In genomic region chr2:73823916-73824523, GRCh38 we compare ENCODE assay signal across 8 cellular contexts. TPM values are rescaled to one million over a fixed set of nuclear protein-coding genes. Genes with fewer than 3 reads are reported as not detected.
DNase-seq lines count a peak whose midpoint lies in the region; ATAC-seq and TF ChIP-seq lines count a peak whose summit lies in the region.

No MANE protein-coding gene starts in this region.

- H3K27ac ChIP-seq in A673 (ENCODE audit: low read depth, low read length, poor library complexity, severe bottlenecking): no peak overlapping the region
- H3K27ac ChIP-seq in esophagus squamous epithelium: no peak overlapping the region
- H3K27ac ChIP-seq in osteoblast (ENCODE audit: low read depth, low read length): no peak overlapping the region

- intact Hi-C loops in A673 (cut with micrococcal nuclease; ENCODE audit: unreplicated experiment) (loop anchor here (1.0 kb wide), 1 partner anchor 511 kb away; no protein-coding TSS in a partner anchor), esophagus squamous epithelium (cut with DNase I) (loop anchor here (10.0 kb wide), 2 partner anchors 171 to 321 kb away; partner anchors contain the start of gene BOLA3)

- no peak overlapping the region for H3K4me2 ChIP-seq in osteoblast (ENCODE audit: insufficient read depth, low read length)

- H3K4me3 ChIP-seq in A673 (ENCODE audit: low read depth, low read length, poor library complexity, severe bottlenecking) (no peak overlapping the region), esophagus squamous epithelium (no peak overlapping the region), osteoblast (ENCODE audit: insufficient read depth, low read length) (no peak overlapping the region)

- BruUV-seq in A673 (replicated peaks; lab: Mats Ljungman, UMichigan): no TSS peak

- no peak for TF ChIP-seq POLR2A in esophagus squamous epithelium (IDR thresholded peaks at IDR 0.05)

- H3K27me3 ChIP-seq in A673 (replicated peaks; ENCODE audit: insufficient read depth, low read depth, low read length, poor library complexity): no peaks in the 10 kb centered on the region
- peaks cover 0 to 6% (median 0%) of the 10 kb centered on the region in 4 donors for H3K27me3 ChIP-seq in esophagus squamous epithelium
- H3K27me3 ChIP-seq in osteoblast (ENCODE audit: insufficient read depth, low read length): peaks cover 17% of the 10 kb centered on the region

- no peak overlapping the region for H2AFZ ChIP-seq in osteoblast (ENCODE audit: low read length)

- CTCF ChIA-PET in A673 (lab: Charles Lee): interaction anchor here (0.7 to 1.0 kb wide), 2 partner anchors 328 to 511 kb away, joined by 3 to 4 read pairs; no protein-coding TSS in a partner anchor

- H3K36me3 ChIP-seq in A673 (ENCODE audit: insufficient read depth, low read length, poor library complexity, severe bottlenecking) (no peaks in the 10 kb centered on the region), esophagus squamous epithelium (no peaks in the 10 kb centered on the region), osteoblast (ENCODE audit: insufficient read depth, low read length) (no peaks in the 10 kb centered on the region)

- no peak for ATAC-seq in HG03280 (IDR thresholded peaks at IDR 0.05; ENCODE audit: unreplicated experiment)
- no peak for ATAC-seq in HG03460 (IDR thresholded peaks at IDR 0.05; ENCODE audit: unreplicated experiment)

- WGBS in esophagus squamous epithelium, 2 donors: 3 to 5% methylated on average over 3 of the region's 3 CpGs

- no peaks in the 10 kb centered on the region for H4K20me1 ChIP-seq in osteoblast (ENCODE audit: insufficient read depth, low read length)

- DNase-seq in A673 (ENCODE audit: low spot score) (peak; percentile 79), GM04504 (ENCODE audit: low read depth) (peak; percentile 51), NCI-H146 (lab: John Stamatoyannopoulos, UW) (peak; percentile 73), SKM-1 (lab: John Stamatoyannopoulos, UW; ENCODE audit: unreplicated experiment) (peak; percentile 31), esophagus squamous epithelium (lab: John Stamatoyannopoulos, UW) (no peak), osteoblast (ENCODE audit: insufficient read length, low spot score, missing footprints) (no peak)

- POLR2A ChIA-PET in A673 (lab: Charles Lee; ENCODE audit: low non-redundant PET): no interaction called here

- no peaks in the 10 kb centered on the region for H3K9me3 ChIP-seq in A673 (ENCODE audit: low read depth, low read length, poor library complexity, severe bottlenecking)
- no peaks in the 10 kb centered on the region for H3K9me3 ChIP-seq in esophagus squamous epithelium
- H3K9me3 ChIP-seq in osteoblast (ENCODE audit: low read depth, low read length): no peaks in the 10 kb centered on the region

- TF ChIP-seq CTCF in A673 (conservative IDR thresholded peaks at IDR 0.05; ENCODE audit: low read depth, low read length) (peak; percentile 83), esophagus squamous epithelium (IDR thresholded peaks at IDR 0.05) (peak; percentile 38 to 86 (median 74)), osteoblast (IDR thresholded peaks at IDR 0.05; ENCODE audit: extremely low read depth, low read depth, low read length) (peak; percentile 87)

- peaks cover 9% of the 10 kb centered on the region for H3K4me1 ChIP-seq in A673 (ENCODE audit: insufficient read depth, low read length, poor library complexity, severe bottlenecking)
- H3K4me1 ChIP-seq in esophagus squamous epithelium: peaks cover 8 to 13% (median 10%) of the 10 kb centered on the region in 3 donors
- H3K4me1 ChIP-seq in osteoblast (ENCODE audit: insufficient read depth, low read length): peaks cover 6% of the 10 kb centered on the region

- H3K79me2 ChIP-seq in osteoblast (ENCODE audit: insufficient read depth, low read length): no peaks in the 10 kb centered on the region

RNA-seq across cellular contexts. Expression of gene STAMBP, which starts 4.7 kb away (rescaled TPM):
- total RNA-seq in A673 (2021) (66.3 and 67.1 TPM in 2 replicates), esophagus squamous epithelium (10 to 100 TPM; 23.5 to 36.8 (median 32.5) TPM), osteoblast (23.2 and 23.3 TPM in 2 replicates)

RNA-seq across cellular contexts. Expression of gene C2orf78, which starts 40.0 kb away (rescaled TPM):
- not detected in 2 replicates for total RNA-seq in A673 (2021)
- total RNA-seq in esophagus squamous epithelium: not detected
- not detected in 2 replicates for total RNA-seq in osteoblast

RNA-seq across cellular contexts. Expression of gene DUSP11, which starts 44.1 kb away (rescaled TPM):
- total RNA-seq in A673 (2021) (17.7 and 19.9 TPM in 2 replicates), esophagus squamous epithelium (10 to 100 TPM; 24.5 to 48.2 (median 41.0) TPM), osteoblast (32.9 and 36.2 TPM in 2 replicates)

Comparison
In these comparisons a context has a peak if more than half of its experiments do, and no peak if none do; other contexts are left out.
1. DNase-seq: peak in A673 (single experiment), GM04504 (single experiment), NCI-H146 (single experiment) and SKM-1 (single experiment); none in esophagus squamous epithelium (single experiment) and osteoblast (single experiment).
2. Peak in every context shown above with its lines, with median percentiles within 50 percentile points of each other: CTCF ChIP-seq.